Comparison of ENCODE assay signal across 16 cellular contexts in genomic region chr1:3391711-3392110, GRCh38.
"Had no signal": no experiment of that assay in that cellular context is flagged by ENCODE, and none has a peak within 500 bp of the region (broad histone marks: within the 10 kb centered on the region; RNA-seq: fewer than 3 reads in every experiment).

No MANE protein-coding gene starts in this region.

- H3K27ac ChIP-seq: brain microvascular endothelial cell, spleen had no signal

- H3K27ac Mint-ChIP-seq: activated CD4-positive, alpha-beta T cell treated with anti-CD3 and anti-CD28 coated beads, Interleukin-2, amount 10 ng/mL, durations not matched to agents 7 days and 5 days; activated naive CD8-positive, alpha-beta T cell treated with anti-CD3 and anti-CD28 coated beads for 36 hours; naive B cell; progenitor cell of endocrine pancreas; stimulated activated naive CD8-positive, alpha-beta T cell treated with anti-CD3 and anti-CD28 coated beads, Interleukin-15, amount 100 ng/mL, for 72 hours had no signal

- H3K36me3 ChIP-seq: brain microvascular endothelial cell, spleen had no signal

- H3K4me3 ChIP-seq: spleen had no signal

- H3K9me3 ChIP-seq: spleen had no signal

- H3K36me3 Mint-ChIP-seq: activated naive CD8-positive, alpha-beta T cell treated with anti-CD3 and anti-CD28 coated beads for 36 hours; naive B cell had no signal

- DNase-seq: activated CD4-positive, alpha-beta T cell treated with anti-CD3 and anti-CD28 coated beads, Interleukin-2, amount 10 ng/mL, durations not matched to agents 7 days and 5 days; activated gamma-delta T cell treated with Interleukin-2 at 50 U/mL for 16 hours; activated naive CD8-positive, alpha-beta T cell treated with anti-CD3 and anti-CD28 coated beads for 36 hours; amygdala; brain microvascular endothelial cell; effector CD8-positive, alpha-beta T cell; foreskin melanocyte; islet precursor cell; naive B cell; occipital lobe; spleen; stimulated activated naive CD8-positive, alpha-beta T cell treated with anti-CD3 and anti-CD28 coated beads, Interleukin-15, amount 100 ng/mL, for 72 hours; T-helper 2 cell had no signal

- H3K9me3 Mint-ChIP-seq: activated CD4-positive, alpha-beta T cell treated with anti-CD3 and anti-CD28 coated beads, Interleukin-2, amount 10 ng/mL, durations not matched to agents 7 days and 5 days; activated naive CD8-positive, alpha-beta T cell treated with anti-CD3 and anti-CD28 coated beads for 36 hours; stimulated activated naive CD8-positive, alpha-beta T cell treated with anti-CD3 and anti-CD28 coated beads, Interleukin-15, amount 100 ng/mL, for 72 hours had no signal

- ATAC-seq: left lobe of liver; sciatic nerve; stimulated activated naive CD8-positive, alpha-beta T cell treated with anti-CD3 and anti-CD28 coated beads, Interleukin-15, amount 100 ng/mL, for 72 hours had no signal

- H3K4me1 Mint-ChIP-seq: activated CD4-positive, alpha-beta T cell treated with anti-CD3 and anti-CD28 coated beads, Interleukin-2, amount 10 ng/mL, durations not matched to agents 7 days and 5 days; activated naive CD8-positive, alpha-beta T cell treated with anti-CD3 and anti-CD28 coated beads for 36 hours had no signal

- H3K4me3 Mint-ChIP-seq: activated CD4-positive, alpha-beta T cell treated with anti-CD3 and anti-CD28 coated beads, Interleukin-2, amount 10 ng/mL, durations not matched to agents 7 days and 5 days; activated naive CD8-positive, alpha-beta T cell treated with anti-CD3 and anti-CD28 coated beads for 36 hours; stimulated activated naive CD8-positive, alpha-beta T cell treated with anti-CD3 and anti-CD28 coated beads, Interleukin-15, amount 100 ng/mL, for 72 hours had no signal
